In the genomic region with DNA sequence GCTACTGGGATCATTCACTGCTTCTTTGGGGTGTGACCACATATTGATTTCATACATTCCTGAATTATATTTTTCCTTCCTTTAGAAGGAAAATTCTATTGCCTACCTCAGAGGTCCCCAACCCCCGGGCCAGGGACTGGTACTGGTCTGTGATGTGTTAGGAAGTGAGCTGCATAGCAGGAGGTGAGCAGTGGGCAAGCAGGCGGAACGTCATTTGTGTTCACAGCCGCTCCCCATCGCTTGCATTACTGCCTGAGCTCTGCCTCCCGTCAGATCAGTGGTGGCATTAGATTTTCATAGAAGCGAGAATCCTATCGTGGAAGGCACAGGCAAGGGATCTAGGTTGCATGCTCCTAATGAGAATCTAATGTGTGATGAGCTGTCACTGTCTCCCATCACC, we compare ENCODE assay signal across 1 cellular context.
"Had no signal": no experiment of that assay in that cellular context is flagged by ENCODE, and none has a peak within 500 bp of the region (broad histone marks: within the 10 kb centered on the region; RNA-seq: fewer than 3 reads in every experiment).

No MANE protein-coding gene starts in this region.

- H3K9me3 ChIP-seq: MG63 had no signal

- H3K4me3 ChIP-seq: MG63 had no signal

- H3K36me3 ChIP-seq: MG63 had no signal
